In genomic region chr22:37681556-37682049, GRCh38 we compare ENCODE assay signal across 8 cellular contexts. TPM values are rescaled to one million over a fixed set of nuclear protein-coding genes. Genes with fewer than 3 reads are reported as not detected.
DNase-seq lines count a peak whose midpoint lies in the region; ATAC-seq and TF ChIP-seq lines count a peak whose summit lies in the region.

No MANE protein-coding gene starts in this region.

- no peaks in the 10 kb centered on the region for H3K36me3 ChIP-seq in Karpas-422 (ENCODE audit: insufficient read depth, low read length)
- no peaks in the 10 kb centered on the region for H3K36me3 ChIP-seq in cardiac muscle cell

- in situ Hi-C loops in SK-MEL-5 (cut with HindIII; ENCODE audit: low pct_unique_long_range_greater_than_20kb, low sequenced_read_pairs), result no loop called here

- H3K36me3 Mint-ChIP-seq in activated naive CD4-positive, alpha-beta T cell treated with anti-CD3 and anti-CD28 coated beads for 36 hours (ENCODE audit: low read depth), result peaks cover 2% of the 10 kb centered on the region

- H3K27ac Mint-ChIP-seq in activated naive CD4-positive, alpha-beta T cell treated with anti-CD3 and anti-CD28 coated beads for 36 hours, result peak overlapping the region; percentile 61

- TF ChIP-seq CTCF in cardiac muscle cell (IDR thresholded peaks at IDR 0.05; ENCODE audit: low read depth, low read length), result peak; percentile 94

- ATAC-seq in GM19463 (IDR thresholded peaks at IDR 0.05; ENCODE audit: unreplicated experiment), result no peak

- no peak overlapping the region for H3K4me3 Mint-ChIP-seq in activated naive CD4-positive, alpha-beta T cell treated with anti-CD3 and anti-CD28 coated beads for 36 hours

- H3K27ac ChIP-seq in Karpas-422 (ENCODE audit: low read length), result no peak overlapping the region
- no peak overlapping the region for H3K27ac ChIP-seq in cardiac muscle cell

- no peak overlapping the region for H2AFZ ChIP-seq in Karpas-422 (ENCODE audit: low read length)

- no peaks in the 10 kb centered on the region for H3K27me3 Mint-ChIP-seq in activated naive CD4-positive, alpha-beta T cell treated with anti-CD3 and anti-CD28 coated beads for 36 hours (ENCODE audit: low read depth)

- no peaks in the 10 kb centered on the region for H4K20me1 ChIP-seq in Karpas-422 (ENCODE audit: insufficient read depth, low read depth, low read length)

- no peak overlapping the region for H3K9ac ChIP-seq in Karpas-422 (ENCODE audit: low read length)

- H3K4me2 ChIP-seq in Karpas-422 (ENCODE audit: low read depth, low read length, poor library complexity, severe bottlenecking), result no peak overlapping the region

- no peak overlapping the region for H3K4me3 ChIP-seq in Karpas-422 (ENCODE audit: low read length)
- H3K4me3 ChIP-seq in cardiac muscle cell, result no peak overlapping the region

- peaks cover 2% of the 10 kb centered on the region for H3K79me2 ChIP-seq in Karpas-422 (ENCODE audit: low read length)

- no peaks in the 10 kb centered on the region for H3K9me2 ChIP-seq in Karpas-422 (replicated peaks; ENCODE audit: insufficient read depth, low read length)

- peaks cover 26% of the 10 kb centered on the region for H3K4me1 Mint-ChIP-seq in activated naive CD4-positive, alpha-beta T cell treated with anti-CD3 and anti-CD28 coated beads for 36 hours (ENCODE audit: low read depth)

- H3K9me3 Mint-ChIP-seq in activated naive CD4-positive, alpha-beta T cell treated with anti-CD3 and anti-CD28 coated beads for 36 hours, result no peaks in the 10 kb centered on the region

- H3K4me1 ChIP-seq in Karpas-422 (ENCODE audit: low read length) (peaks cover 33% of the 10 kb centered on the region), cardiac muscle cell (ENCODE audit: low read depth) (no peaks in the 10 kb centered on the region)

- no peaks in the 10 kb centered on the region for H3K9me3 ChIP-seq in Karpas-422 (ENCODE audit: low read length)
- no peaks in the 10 kb centered on the region for H3K9me3 ChIP-seq in cardiac muscle cell (ENCODE audit: low read depth)

- CTCF ChIA-PET in activated naive CD4-positive, alpha-beta T cell treated with anti-CD3 and anti-CD28 coated beads for 36 hours (lab: Charles Lee), result interaction anchor here (0.7 to 15.6 kb wide), 18 partner anchors 11 to 142 kb away, joined by 3 to 260 read pairs (median 6); partner anchors contain the start of genes GCAT, PDXP and SH3BP1

- H3K27me3 ChIP-seq in Karpas-422 (ENCODE audit: low read length) (no peaks in the 10 kb centered on the region), cardiac muscle cell (no peaks in the 10 kb centered on the region)

- DNase-seq in DMS114 treated with DMSO at 0.1 percent for 48 hours (lab: John Stamatoyannopoulos, UW; ENCODE audit: unreplicated experiment) (peak; percentile 40), Karpas-422 (peak; percentile 92), SK-MEL-5 (ENCODE audit: low read depth, low spot score) (peak; percentile 88), cardiac muscle cell (ENCODE audit: low read depth in 1 of 2, low spot score in 1 of 2) (peak; percentile 79 to 85), retina (peak; percentile 67), cerebellar nuclear complex (lab: John Stamatoyannopoulos, UW) (no peak)
- peak; percentile 86 for DNase-seq in activated naive CD4-positive, alpha-beta T cell treated with anti-CD3 and anti-CD28 coated beads for 36 hours

- intact Hi-C loops in activated naive CD4-positive, alpha-beta T cell treated with anti-CD3 and anti-CD28 coated beads for 36 hours (cut with micrococcal nuclease), result loop anchor here (1.0 kb wide), 4 partner anchors 20 to 73 kb away; partner anchors contain the start of gene GGA1

RNA-seq across cellular contexts. Expression of gene NOL12, which starts 4.5 kb away (rescaled TPM):
- 12.3 and 48.1 TPM in 2 replicates for total RNA-seq in Karpas-422 (2014; rRNA removed; shearing (Covaris generic); ENCODE audit: low replicate concordance)
- 50.7 and 57.9 TPM in 2 replicates for total RNA-seq in SK-MEL-5 (2014; rRNA removed; shearing (Covaris generic))
- polyA plus RNA-seq in SK-MEL-5 (2015; cell fraction: cytosol; rRNA removed), result 42.4 and 57.4 TPM in 2 replicates
- polyA plus RNA-seq in SK-MEL-5 (2015; cell fraction: nucleus; rRNA removed), result 59.7 and 65.1 TPM in 2 replicates
- 10 to 100 TPM; 26.7 to 30.4 TPM for total RNA-seq in activated naive CD4-positive, alpha-beta T cell treated with anti-CD3 and anti-CD28 coated beads for 36 hours
- total RNA-seq in cardiac muscle cell, result 36.0 and 38.3 TPM in 2 replicates
- polyA plus RNA-seq in cardiac muscle cell, result 21.9 and 34.2 TPM in 2 replicates

RNA-seq across cellular contexts. Expression of gene LGALS1, which starts 6.2 kb away (rescaled TPM):
- 288 and 308 TPM in 2 replicates for total RNA-seq in Karpas-422 (2014; rRNA removed; shearing (Covaris generic); ENCODE audit: low replicate concordance)
- 978 and 1,315 TPM in 2 replicates for total RNA-seq in SK-MEL-5 (2014; rRNA removed; shearing (Covaris generic))
- 622 and 774 TPM in 2 replicates for polyA plus RNA-seq in SK-MEL-5 (2015; cell fraction: cytosol; rRNA removed)
- 90.5 and 124 TPM in 2 replicates for polyA plus RNA-seq in SK-MEL-5 (2015; cell fraction: nucleus; rRNA removed)
- 10 to 100 TPM; 62.7 to 70.2 TPM for total RNA-seq in activated naive CD4-positive, alpha-beta T cell treated with anti-CD3 and anti-CD28 coated beads for 36 hours
- 6.6 and 24.5 TPM in 2 replicates for total RNA-seq in cardiac muscle cell
- polyA plus RNA-seq in cardiac muscle cell, result 8.1 and 37.3 TPM in 2 replicates

RNA-seq across cellular contexts. Expression of gene TRIOBP, which starts 15.2 kb away (rescaled TPM):
- 14.6 and 45.6 TPM in 2 replicates for total RNA-seq in Karpas-422 (2014; rRNA removed; shearing (Covaris generic); ENCODE audit: low replicate concordance)
- 22.4 and 25.6 TPM in 2 replicates for total RNA-seq in SK-MEL-5 (2014; rRNA removed; shearing (Covaris generic))
- polyA plus RNA-seq in SK-MEL-5 (2015; cell fraction: cytosol; rRNA removed), result 55.2 and 56.9 TPM in 2 replicates
- 39.7 and 54.7 TPM in 2 replicates for polyA plus RNA-seq in SK-MEL-5 (2015; cell fraction: nucleus; rRNA removed)
- total RNA-seq in activated naive CD4-positive, alpha-beta T cell treated with anti-CD3 and anti-CD28 coated beads for 36 hours, result 10 to 100 TPM; 17.5 to 18.8 TPM
- total RNA-seq in cardiac muscle cell, result 160 and 202 TPM in 2 replicates
- 150 and 191 TPM in 2 replicates for polyA plus RNA-seq in cardiac muscle cell

RNA-seq across cellular contexts. Expression of gene PDXP, which starts 23.1 kb away (rescaled TPM):
- total RNA-seq in Karpas-422 (2014; rRNA removed; shearing (Covaris generic); ENCODE audit: low replicate concordance), result 75.3 and 78.9 TPM in 2 replicates
- 61.7 and 64.4 TPM in 2 replicates for total RNA-seq in SK-MEL-5 (2014; rRNA removed; shearing (Covaris generic))
- polyA plus RNA-seq in SK-MEL-5 (2015; cell fraction: cytosol; rRNA removed), result 97.0 and 101 TPM in 2 replicates
- 9.7 and 13.1 TPM in 2 replicates for polyA plus RNA-seq in SK-MEL-5 (2015; cell fraction: nucleus; rRNA removed)
- 10 to 100 TPM; 17.4 to 19.2 TPM for total RNA-seq in activated naive CD4-positive, alpha-beta T cell treated with anti-CD3 and anti-CD28 coated beads for 36 hours
- 48.5 and 62.5 TPM in 2 replicates for total RNA-seq in cardiac muscle cell
- 88.0 and 117 TPM in 2 replicates for polyA plus RNA-seq in cardiac muscle cell

RNA-seq across cellular contexts. Expression of gene SH3BP1, which starts 42.1 kb away (rescaled TPM):
- total RNA-seq in Karpas-422 (2014; rRNA removed; shearing (Covaris generic); ENCODE audit: low replicate concordance), result 43.2 and 50.4 TPM in 2 replicates
- 3.9 and 5.5 TPM in 2 replicates for total RNA-seq in SK-MEL-5 (2014; rRNA removed; shearing (Covaris generic))
- polyA plus RNA-seq in SK-MEL-5 (2015; cell fraction: cytosol; rRNA removed), result 20.3 and 21.9 TPM in 2 replicates
- 20.6 and 22.3 TPM in 2 replicates for polyA plus RNA-seq in SK-MEL-5 (2015; cell fraction: nucleus; rRNA removed)
- total RNA-seq in activated naive CD4-positive, alpha-beta T cell treated with anti-CD3 and anti-CD28 coated beads for 36 hours, result 10 to 100 TPM; 45.9 to 51.0 TPM
- 24.3 and 51.9 TPM in 2 replicates for total RNA-seq in cardiac muscle cell
- polyA plus RNA-seq in cardiac muscle cell, result 15.0 and 20.7 TPM in 2 replicates

Comparison
In these comparisons a context has a peak if more than half of its experiments do, and no peak if none do; other contexts are left out.
1. DNase-seq: peak in DMS114 treated with DMSO at 0.1 percent for 48 hours (single experiment), Karpas-422 (single experiment), SK-MEL-5 (single experiment), activated naive CD4-positive, alpha-beta T cell treated with anti-CD3 and anti-CD28 coated beads for 36 hours (single experiment), cardiac muscle cell (2 of 2) and retina (single experiment); none in cerebellar nuclear complex (0 of 2).